In the genomic region with DNA sequence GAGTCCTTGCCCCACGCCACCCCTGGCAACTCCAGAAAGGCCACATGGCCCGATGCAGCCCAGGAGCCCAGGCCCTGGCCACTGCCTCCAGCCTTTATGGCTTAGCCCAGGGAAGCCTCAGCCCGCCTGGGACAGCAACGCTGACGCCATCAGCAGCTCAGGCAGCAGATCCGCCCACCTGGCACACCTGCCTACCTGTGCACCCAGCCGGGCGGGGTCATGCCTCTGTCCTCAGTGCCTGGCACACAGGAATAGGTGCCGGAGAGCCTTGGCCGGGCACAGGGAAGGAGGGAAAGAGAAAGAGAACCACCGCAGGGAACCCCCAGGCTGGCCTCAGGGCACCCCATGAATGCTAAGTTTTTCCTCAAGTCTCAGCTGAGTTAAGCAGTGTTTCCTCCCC, we compare ENCODE assay signal across 1 cellular context.
TF ChIP-seq lines count a peak whose summit lies in the region.

No MANE protein-coding gene starts in this region.

TF ChIP-seq in HCT116, 20 proteins besides CTCF, POLR2A, EP300 and RAD21 (continued from another document):
- TF ChIP-seq ELF1 (IDR thresholded peaks at IDR 0.05; ENCODE audit: borderline replicate concordance, low read depth), result no peak
- TF ChIP-seq MAX (IDR thresholded peaks at IDR 0.05), result no peak
- TF ChIP-seq ZNF274 (IDR thresholded peaks at IDR 0.05; ENCODE audit: low read depth, low read length), result no peak
- no peak for TF ChIP-seq CEBPB (IDR thresholded peaks at IDR 0.05; ENCODE audit: low read depth)
- no peak for TF ChIP-seq SRF (IDR thresholded peaks at IDR 0.05; ENCODE audit: low read depth)
- no peak for TF ChIP-seq CBX3 (IDR thresholded peaks at IDR 0.05; ENCODE audit: low read depth)
- no peak for TF ChIP-seq TCF7L2 (IDR thresholded peaks at IDR 0.05; ENCODE audit: borderline replicate concordance, extremely low read depth, insufficient read depth, insufficient read length)
- TF ChIP-seq, protein P1, sequence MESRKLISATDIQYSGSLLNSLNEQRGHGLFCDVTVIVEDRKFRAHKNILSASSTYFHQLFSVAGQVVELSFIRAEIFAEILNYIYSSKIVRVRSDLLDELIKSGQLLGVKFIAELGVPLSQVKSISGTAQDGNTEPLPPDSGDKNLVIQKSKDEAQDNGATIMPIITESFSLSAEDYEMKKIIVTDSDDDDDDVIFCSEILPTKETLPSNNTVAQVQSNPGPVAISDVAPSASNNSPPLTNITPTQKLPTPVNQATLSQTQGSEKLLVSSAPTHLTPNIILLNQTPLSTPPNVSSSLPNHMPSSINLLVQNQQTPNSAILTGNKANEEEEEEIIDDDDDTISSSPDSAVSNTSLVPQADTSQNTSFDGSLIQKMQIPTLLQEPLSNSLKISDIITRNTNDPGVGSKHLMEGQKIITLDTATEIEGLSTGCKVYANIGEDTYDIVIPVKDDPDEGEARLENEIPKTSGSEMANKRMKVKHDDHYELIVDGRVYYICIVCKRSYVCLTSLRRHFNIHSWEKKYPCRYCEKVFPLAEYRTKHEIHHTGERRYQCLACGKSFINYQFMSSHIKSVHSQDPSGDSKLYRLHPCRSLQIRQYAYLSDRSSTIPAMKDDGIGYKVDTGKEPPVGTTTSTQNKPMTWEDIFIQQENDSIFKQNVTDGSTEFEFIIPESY (IDR thresholded peaks at IDR 0.05; ENCODE audit: extremely low read depth, insufficient replicate concordance, low read length), result no peak
- no peak for TF ChIP-seq JUND (IDR thresholded peaks at IDR 0.05)
- TF ChIP-seq FOSL1 (IDR thresholded peaks at IDR 0.05; ENCODE audit: low read depth), result no peak
- no peak for TF ChIP-seq ZFX (IDR thresholded peaks at IDR 0.05)
- TF ChIP-seq SP1 (IDR thresholded peaks at IDR 0.05; ENCODE audit: low read depth), result no peak
- TF ChIP-seq SIN3A (IDR thresholded peaks at IDR 0.05; ENCODE audit: low read depth), result no peak
- TF ChIP-seq EZH2 (IDR thresholded peaks at IDR 0.05), result no peak
